8 cellular contexts compared by ENCODE assay signal in the genomic region with DNA sequence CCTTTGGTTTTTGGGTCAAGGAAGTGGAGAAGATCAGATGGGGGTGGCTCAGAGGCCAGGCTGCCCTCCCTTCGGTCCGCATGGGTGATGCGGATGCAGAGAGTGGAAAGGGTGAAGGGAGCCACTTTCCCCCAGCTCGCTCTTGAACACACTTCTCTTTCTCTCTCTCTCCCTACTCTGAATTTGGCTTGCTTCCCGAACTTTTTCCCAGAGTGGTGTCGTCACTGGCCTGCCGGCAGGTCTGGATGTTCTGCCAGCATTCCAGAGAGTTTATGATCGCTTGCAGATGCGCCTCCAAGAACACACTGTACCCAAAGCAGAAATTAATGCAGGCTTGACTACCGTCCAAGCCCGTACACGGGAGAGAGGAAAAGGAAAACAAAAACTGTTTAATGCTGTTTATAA.
DNase-seq lines count a peak whose midpoint lies in the region; ATAC-seq and TF ChIP-seq lines count a peak whose summit lies in the region.

No MANE protein-coding gene starts in this region.

- intact Hi-C loops in IMR-90 (cut with micrococcal nuclease) (loop anchor here (5.0 to 10.0 kb wide), 3 partner anchors 100 to 288 kb away; a partner anchor contains a TSS), heart left ventricle (cut with DNase I) (loop anchor here in 8 of 10 donors (1.0 to 5.0 kb wide), 8 partner anchors 16 to 100 kb away; no protein-coding TSS in a partner anchor)

- no peak overlapping the region for H2BK15ac ChIP-seq in IMR-90 (ENCODE audit: low read depth, low read length)

- no peak for TF ChIP-seq RAD21 in IMR-90 (IDR thresholded peaks at IDR 0.05; ENCODE audit: low read length)

- H3K18ac ChIP-seq in IMR-90 (ENCODE audit: low read depth, low read length), result no peak overlapping the region; the same call in 1 of the 2 replicates

- H4K20me1 ChIP-seq in IMR-90 (ENCODE audit: insufficient read depth, low read length), result no peaks in the 10 kb centered on the region; the same call in 1 of the 2 replicates

- H3K4me1 ChIP-seq in ACC112 (ENCODE audit: control insufficient read depth, insufficient read depth, low read length, unreplicated experiment) (peaks cover 91% of the 10 kb centered on the region), IMR-90 (ENCODE audit: control insufficient read depth, insufficient read depth, low read length) (peaks cover 16% of the 10 kb centered on the region; the same call in 1 of the 2 replicates), heart left ventricle (peaks cover 52 to 98% (median 91%) of the 10 kb centered on the region in 12 donors), rectal smooth muscle tissue (ENCODE audit: control insufficient read depth, insufficient read depth, low read length) (peaks cover 88% of the 10 kb centered on the region)

- no CpG with 5 or more reads among the region's 12 CpGs for WGBS in IMR-90 (ENCODE audit: extremely low coverage in 2 of 2, insufficient read length in 1 of 2), 2 experiments
- 18 to 29% (median 27%) methylated on average over 12 of the region's 12 CpGs for WGBS in adipose tissue, 3 donors
- WGBS in heart left ventricle, 4 donors, result 2 to 11% (median 4%) methylated on average over 12 of the region's 12 CpGs

- no peak overlapping the region for H4K91ac ChIP-seq in IMR-90 (ENCODE audit: insufficient read depth, low read depth, low read length)

- peak overlapping the region; percentile 96 for H3K27ac ChIP-seq in ACC112 (ENCODE audit: low read depth, low read length)
- no peak overlapping the region; the same call in 1 of the 2 replicates for H3K27ac ChIP-seq in IMR-90 (ENCODE audit: insufficient read depth, low read length)
- H3K27ac ChIP-seq in adipose tissue (ENCODE audit: low read depth, low read length), result peak overlapping the region; percentile 82
- H3K27ac ChIP-seq in heart left ventricle, result peak overlapping the region; percentile 87 to 100 (median 98)
- H3K27ac ChIP-seq in rectal smooth muscle tissue (ENCODE audit: low read depth, low read length), result peak overlapping the region; percentile 100

- peaks cover 3% of the 10 kb centered on the region; the same call in 1 of the 2 replicates for H3K9me1 ChIP-seq in IMR-90 (ENCODE audit: insufficient read depth, low read length)

- H2BK20ac ChIP-seq in IMR-90 (ENCODE audit: low read depth, low read length), result no peak overlapping the region

- dilution Hi-C loops in IMR-90 (cut with HindIII; ENCODE audit: low sequenced_read_pairs, unreplicated experiment), result no loop called here

- in situ Hi-C loops in IMR-90 (cut with MboI; ENCODE audit: low sequenced_read_pairs), result no loop called here

- H3K36me3 ChIP-seq in ACC112 (ENCODE audit: insufficient read depth, low read length), result 0 out of 2 replicates have a peak, but pooled peaks cover 9% of the 10 kb centered on the region
- no peaks in the 10 kb centered on the region for H3K36me3 ChIP-seq in IMR-90 (ENCODE audit: control insufficient read depth, insufficient read depth, low read length)
- peaks cover 0 to 3% (median 0%) of the 10 kb centered on the region in 9 donors for H3K36me3 ChIP-seq in heart left ventricle
- H3K36me3 ChIP-seq in rectal smooth muscle tissue (ENCODE audit: control insufficient read depth, insufficient read depth, low read length), result no peaks in the 10 kb centered on the region

- no peak overlapping the region; the same call in 1 of the 2 replicates for H4K5ac ChIP-seq in IMR-90 (ENCODE audit: low read depth, low read length)

- H3K9me3 ChIP-seq in IMR-90 (ENCODE audit: control insufficient read depth, insufficient read depth, low read length), result no peaks in the 10 kb centered on the region
- no peaks in the 10 kb centered on the region for H3K9me3 ChIP-seq in heart left ventricle

- H3K23ac ChIP-seq in IMR-90 (ENCODE audit: low read depth, low read length), result no peak overlapping the region

- CTCF ChIA-PET in IMR-90 (lab: Yijun Ruan, JAX), result interaction anchor here (0.7 kb wide), 2 partner anchors 13 to 49 kb away, joined by 3 to 4 read pairs; no protein-coding TSS in a partner anchor

- H3K9ac ChIP-seq in IMR-90 (ENCODE audit: low read depth, low read length) (no peak overlapping the region), rectal smooth muscle tissue (ENCODE audit: low read length) (peak overlapping the region; percentile 40)

- POLR2A ChIA-PET in IMR-90 (lab: Charles Lee; ENCODE audit: unreplicated experiment), result no interaction called here

- no peak overlapping the region for H3K14ac ChIP-seq in IMR-90 (replicated peaks; ENCODE audit: low read depth, low read length)

- H2AFZ ChIP-seq in ACC112 (ENCODE audit: low read length, unreplicated experiment), result no peak overlapping the region
- H2AFZ ChIP-seq in IMR-90 (replicated peaks; ENCODE audit: low read length, poor library complexity), result no peak overlapping the region

- DNase-seq in IMR-90 (peak; percentile 94), heart left ventricle (peak; percentile 86 to 95 (median 92)), OCI-M1 (lab: John Stamatoyannopoulos, UW) (no peak)
- no peak for DNase-seq in activated CD4-positive, CD25-positive, alpha-beta regulatory T cell (lab: John Stamatoyannopoulos, UW)
- DNase-seq in activated CD8-positive, alpha-beta memory T cell treated with anti-CD3 and anti-CD28 coated beads, Interleukin-2, amount 50 U/mL, for 48 hours, result no peak

- no peak overlapping the region for H2AK9ac ChIP-seq in IMR-90 (replicated peaks; ENCODE audit: low read depth, low read length, poor library complexity)

- peak overlapping the region; percentile 31; the same call in 1 of the 2 replicates for H3K4me2 ChIP-seq in IMR-90 (ENCODE audit: low read depth, low read length)

- no peaks in the 10 kb centered on the region for H3K79me1 ChIP-seq in IMR-90 (ENCODE audit: low read depth in 1 of 2, low read length in 2 of 2)

- ATAC-seq in IMR-90 (ENCODE audit: low read depth), result peak; percentile 73
- ATAC-seq in heart left ventricle, result peak; percentile 65 to 85 (median 75)

- peaks cover 56% of the 10 kb centered on the region for H3K79me2 ChIP-seq in ACC112 (ENCODE audit: control insufficient read depth, insufficient read depth, low read length, unreplicated experiment)

- TF ChIP-seq POLR2A in IMR-90 (IDR thresholded peaks at IDR 0.05; ENCODE audit: low read depth, low read length) (no peak), heart left ventricle (IDR thresholded peaks at IDR 0.05) (peak; percentile 10 to 83)

- BruUV-seq in IMR-90 (replicated peaks; lab: Mats Ljungman, UMichigan), result no TSS peak

- H2BK5ac ChIP-seq in IMR-90 (ENCODE audit: low read depth, low read length, poor library complexity, severe bottlenecking), result no peak overlapping the region

- no peak overlapping the region for H2BK120ac ChIP-seq in IMR-90 (ENCODE audit: low read depth, low read length)

- H3K27me3 ChIP-seq in ACC112 (ENCODE audit: insufficient read depth, low read length), result no peaks in the 10 kb centered on the region
- peaks cover 49% of the 10 kb centered on the region for H3K27me3 ChIP-seq in IMR-90 (ENCODE audit: control insufficient read depth, insufficient read depth, low read length)
- no peaks in the 10 kb centered on the region for H3K27me3 ChIP-seq in heart left ventricle
- no peaks in the 10 kb centered on the region for H3K27me3 ChIP-seq in rectal smooth muscle tissue (ENCODE audit: control insufficient read depth, insufficient read depth, low read length)

- no peak overlapping the region for H2AK5ac ChIP-seq in IMR-90 (ENCODE audit: low read depth, low read length)

- H3K4ac ChIP-seq in IMR-90 (ENCODE audit: low read depth, low read length), result no peak overlapping the region

- H3K4me3 ChIP-seq in ACC112 (ENCODE audit: low read depth, low read length) (peak overlapping the region; percentile 53), IMR-90 (ENCODE audit: insufficient read depth, low read depth, low read length) (no peak overlapping the region), heart left ventricle (peak overlapping the region in 8 of 12 donors; percentile 17 to 41 (median 34)), rectal smooth muscle tissue (ENCODE audit: low read length) (peak overlapping the region; percentile 25)

- TF ChIP-seq CTCF in IMR-90 (conservative IDR thresholded peaks at IDR 0.05; ENCODE audit: low read depth, low read length), result no peak
- TF ChIP-seq CTCF in heart left ventricle (IDR thresholded peaks at IDR 0.05), result no peak

- no peak overlapping the region for H3K56ac ChIP-seq in IMR-90 (ENCODE audit: extremely low read depth, insufficient read depth, low read length)

- H4K8ac ChIP-seq in IMR-90 (ENCODE audit: low read depth in 2 of 2, low read length in 2 of 2), result no peak overlapping the region

TF ChIP-seq in IMR-90, 13 proteins besides CTCF, POLR2A, EP300 and RAD21:
- no peak for TF ChIP-seq CHD1 (IDR thresholded peaks at IDR 0.05; ENCODE audit: low read depth, low read length)
- no peak for TF ChIP-seq MXI1 (IDR thresholded peaks at IDR 0.05; ENCODE audit: borderline replicate concordance, low read depth, low read length)
- TF ChIP-seq CEBPB (IDR thresholded peaks at IDR 0.05; ENCODE audit: low read depth, low read length), result peak; percentile 17; the same call in 1 of the 2 replicates
- no peak for TF ChIP-seq NFE2L2 (IDR thresholded peaks at IDR 0.05; ENCODE audit: low read depth, low read length)

Comparison
In these comparisons a context has a peak if more than half of its experiments do, and no peak if none do; other contexts are left out.
1. DNase-seq: peak in IMR-90 (single experiment) and heart left ventricle (5 of 5); none in activated CD4-positive, CD25-positive, alpha-beta regulatory T cell (0 of 4), activated CD8-positive, alpha-beta memory T cell treated with anti-CD3 and anti-CD28 coated beads, Interleukin-2, amount 50 U/mL, for 48 hours (single experiment) and OCI-M1 (single experiment).